In the genomic region with DNA sequence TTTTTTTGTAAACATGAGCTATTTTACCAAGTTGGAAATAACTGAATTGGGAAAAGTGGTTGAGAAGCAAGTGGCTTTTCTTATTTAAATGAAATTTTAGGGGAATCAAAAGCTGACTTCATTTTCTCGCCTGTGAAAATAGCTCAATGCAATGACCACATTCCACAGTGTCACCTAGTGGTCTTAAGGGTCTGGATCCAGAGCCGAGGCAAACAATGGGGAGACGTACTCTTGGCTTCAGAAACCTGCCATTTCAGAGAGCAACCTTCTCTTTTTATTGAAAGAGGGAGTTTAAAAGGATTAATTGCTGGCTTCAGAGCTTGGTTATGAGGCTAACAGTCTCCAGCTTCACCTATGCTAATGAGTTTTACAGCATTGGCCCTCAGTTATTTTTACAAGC, we compare ENCODE assay signal across 3 cellular contexts.
TF ChIP-seq lines count a peak whose summit lies in the region.

No MANE protein-coding gene starts in this region.

TF ChIP-seq in SK-N-SH, 30 proteins besides CTCF, POLR2A, EP300 and RAD21:
- TF ChIP-seq EZH2phosphoT487 (IDR thresholded peaks at IDR 0.05; ENCODE audit: borderline replicate concordance, low read depth) = no peak
- TF ChIP-seq POLR2AphosphoS5 (IDR thresholded peaks at IDR 0.05; ENCODE audit: low read depth, low read length) = no peak
- TF ChIP-seq, protein P1, sequence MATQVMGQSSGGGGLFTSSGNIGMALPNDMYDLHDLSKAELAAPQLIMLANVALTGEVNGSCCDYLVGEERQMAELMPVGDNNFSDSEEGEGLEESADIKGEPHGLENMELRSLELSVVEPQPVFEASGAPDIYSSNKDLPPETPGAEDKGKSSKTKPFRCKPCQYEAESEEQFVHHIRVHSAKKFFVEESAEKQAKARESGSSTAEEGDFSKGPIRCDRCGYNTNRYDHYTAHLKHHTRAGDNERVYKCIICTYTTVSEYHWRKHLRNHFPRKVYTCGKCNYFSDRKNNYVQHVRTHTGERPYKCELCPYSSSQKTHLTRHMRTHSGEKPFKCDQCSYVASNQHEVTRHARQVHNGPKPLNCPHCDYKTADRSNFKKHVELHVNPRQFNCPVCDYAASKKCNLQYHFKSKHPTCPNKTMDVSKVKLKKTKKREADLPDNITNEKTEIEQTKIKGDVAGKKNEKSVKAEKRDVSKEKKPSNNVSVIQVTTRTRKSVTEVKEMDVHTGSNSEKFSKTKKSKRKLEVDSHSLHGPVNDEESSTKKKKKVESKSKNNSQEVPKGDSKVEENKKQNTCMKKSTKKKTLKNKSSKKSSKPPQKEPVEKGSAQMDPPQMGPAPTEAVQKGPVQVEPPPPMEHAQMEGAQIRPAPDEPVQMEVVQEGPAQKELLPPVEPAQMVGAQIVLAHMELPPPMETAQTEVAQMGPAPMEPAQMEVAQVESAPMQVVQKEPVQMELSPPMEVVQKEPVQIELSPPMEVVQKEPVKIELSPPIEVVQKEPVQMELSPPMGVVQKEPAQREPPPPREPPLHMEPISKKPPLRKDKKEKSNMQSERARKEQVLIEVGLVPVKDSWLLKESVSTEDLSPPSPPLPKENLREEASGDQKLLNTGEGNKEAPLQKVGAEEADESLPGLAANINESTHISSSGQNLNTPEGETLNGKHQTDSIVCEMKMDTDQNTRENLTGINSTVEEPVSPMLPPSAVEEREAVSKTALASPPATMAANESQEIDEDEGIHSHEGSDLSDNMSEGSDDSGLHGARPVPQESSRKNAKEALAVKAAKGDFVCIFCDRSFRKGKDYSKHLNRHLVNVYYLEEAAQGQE (IDR thresholded peaks at IDR 0.05; ENCODE audit: low read depth, low read length) = no peak
- TF ChIP-seq MXI1 (IDR thresholded peaks at IDR 0.05; ENCODE audit: low read depth, low read length) = no peak
- TF ChIP-seq TAF1 (IDR thresholded peaks at IDR 0.05; ENCODE audit: borderline replicate concordance, low read depth, low read length) = no peak
- TF ChIP-seq TCF12 (IDR thresholded peaks at IDR 0.05) = no peak
- no peak for TF ChIP-seq RFX5 (IDR thresholded peaks at IDR 0.05; ENCODE audit: low read length)
- TF ChIP-seq, protein P2, sequence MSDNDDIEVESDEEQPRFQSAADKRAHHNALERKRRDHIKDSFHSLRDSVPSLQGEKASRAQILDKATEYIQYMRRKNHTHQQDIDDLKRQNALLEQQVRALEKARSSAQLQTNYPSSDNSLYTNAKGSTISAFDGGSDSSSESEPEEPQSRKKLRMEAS (IDR thresholded peaks at IDR 0.05; ENCODE audit: low read depth) = no peak
- no peak for TF ChIP-seq GATA2 (CRISPR knock-in tag; IDR thresholded peaks at IDR 0.05)
- TF ChIP-seq NRF1 (IDR thresholded peaks at IDR 0.05; ENCODE audit: low read depth, low read length) = no peak

TF ChIP-seq in SK-N-SH treated with all-trans-retinoic acid at 6 μM for 48 hours, 23 proteins besides CTCF, POLR2A, EP300 and RAD21:
- no peak for TF ChIP-seq SNAI2 (CRISPR knock-in tag; IDR thresholded peaks at IDR 0.05)
- TF ChIP-seq BACH2 (CRISPR knock-in tag; IDR thresholded peaks at IDR 0.05; ENCODE audit: borderline replicate concordance) = no peak
- TF ChIP-seq TCF4 (CRISPR knock-in tag; IDR thresholded peaks at IDR 0.05; ENCODE audit: borderline replicate concordance) = no peak
- TF ChIP-seq TOX (CRISPR knock-in tag; IDR thresholded peaks at IDR 0.05; ENCODE audit: borderline replicate concordance) = no peak
- TF ChIP-seq ESRRG (CRISPR knock-in tag; IDR thresholded peaks at IDR 0.05) = no peak
- no peak for TF ChIP-seq ZNF70 (CRISPR knock-in tag; IDR thresholded peaks at IDR 0.05)
- TF ChIP-seq, protein P3, sequence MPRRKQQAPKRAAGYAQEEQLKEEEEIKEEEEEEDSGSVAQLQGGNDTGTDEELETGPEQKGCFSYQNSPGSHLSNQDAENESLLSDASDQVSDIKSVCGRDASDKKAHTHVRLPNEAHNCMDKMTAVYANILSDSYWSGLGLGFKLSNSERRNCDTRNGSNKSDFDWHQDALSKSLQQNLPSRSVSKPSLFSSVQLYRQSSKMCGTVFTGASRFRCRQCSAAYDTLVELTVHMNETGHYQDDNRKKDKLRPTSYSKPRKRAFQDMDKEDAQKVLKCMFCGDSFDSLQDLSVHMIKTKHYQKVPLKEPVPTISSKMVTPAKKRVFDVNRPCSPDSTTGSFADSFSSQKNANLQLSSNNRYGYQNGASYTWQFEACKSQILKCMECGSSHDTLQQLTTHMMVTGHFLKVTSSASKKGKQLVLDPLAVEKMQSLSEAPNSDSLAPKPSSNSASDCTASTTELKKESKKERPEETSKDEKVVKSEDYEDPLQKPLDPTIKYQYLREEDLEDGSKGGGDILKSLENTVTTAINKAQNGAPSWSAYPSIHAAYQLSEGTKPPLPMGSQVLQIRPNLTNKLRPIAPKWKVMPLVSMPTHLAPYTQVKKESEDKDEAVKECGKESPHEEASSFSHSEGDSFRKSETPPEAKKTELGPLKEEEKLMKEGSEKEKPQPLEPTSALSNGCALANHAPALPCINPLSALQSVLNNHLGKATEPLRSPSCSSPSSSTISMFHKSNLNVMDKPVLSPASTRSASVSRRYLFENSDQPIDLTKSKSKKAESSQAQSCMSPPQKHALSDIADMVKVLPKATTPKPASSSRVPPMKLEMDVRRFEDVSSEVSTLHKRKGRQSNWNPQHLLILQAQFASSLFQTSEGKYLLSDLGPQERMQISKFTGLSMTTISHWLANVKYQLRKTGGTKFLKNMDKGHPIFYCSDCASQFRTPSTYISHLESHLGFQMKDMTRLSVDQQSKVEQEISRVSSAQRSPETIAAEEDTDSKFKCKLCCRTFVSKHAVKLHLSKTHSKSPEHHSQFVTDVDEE (CRISPR knock-in tag; IDR thresholded peaks at IDR 0.05) = no peak
- TF ChIP-seq ARNTL (CRISPR knock-in tag; IDR thresholded peaks at IDR 0.05; ENCODE audit: borderline replicate concordance, low read depth) = no peak
- TF ChIP-seq ZNF565 (CRISPR knock-in tag; conservative IDR thresholded peaks at IDR 0.05; ENCODE audit: low read depth) = no peak
- TF ChIP-seq, protein P4, sequence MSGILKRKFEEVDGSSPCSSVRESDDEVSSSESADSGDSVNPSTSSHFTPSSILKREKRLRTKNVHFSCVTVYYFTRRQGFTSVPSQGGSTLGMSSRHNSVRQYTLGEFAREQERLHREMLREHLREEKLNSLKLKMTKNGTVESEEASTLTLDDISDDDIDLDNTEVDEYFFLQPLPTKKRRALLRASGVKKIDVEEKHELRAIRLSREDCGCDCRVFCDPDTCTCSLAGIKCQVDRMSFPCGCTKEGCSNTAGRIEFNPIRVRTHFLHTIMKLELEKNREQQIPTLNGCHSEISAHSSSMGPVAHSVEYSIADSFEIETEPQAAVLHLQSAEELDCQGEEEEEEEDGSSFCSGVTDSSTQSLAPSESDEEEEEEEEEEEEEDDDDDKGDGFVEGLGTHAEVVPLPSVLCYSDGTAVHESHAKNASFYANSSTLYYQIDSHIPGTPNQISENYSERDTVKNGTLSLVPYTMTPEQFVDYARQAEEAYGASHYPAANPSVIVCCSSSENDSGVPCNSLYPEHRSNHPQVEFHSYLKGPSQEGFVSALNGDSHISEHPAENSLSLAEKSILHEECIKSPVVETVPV (CRISPR knock-in tag; IDR thresholded peaks at IDR 0.05) = no peak
- TF ChIP-seq ZFP30 (CRISPR knock-in tag; IDR thresholded peaks at IDR 0.05) = no peak
- TF ChIP-seq PPARA (CRISPR knock-in tag; IDR thresholded peaks at IDR 0.05; ENCODE audit: borderline replicate concordance) = no peak
- no peak for TF ChIP-seq ZNF8 (CRISPR knock-in tag; IDR thresholded peaks at IDR 0.05)
- TF ChIP-seq GLIS3 (CRISPR knock-in tag; IDR thresholded peaks at IDR 0.05) = no peak
- no peak for TF ChIP-seq CSDC2 (CRISPR knock-in tag; IDR thresholded peaks at IDR 0.05)
- no peak for TF ChIP-seq ZFP3 (CRISPR knock-in tag; IDR thresholded peaks at IDR 0.05)
- TF ChIP-seq OSR1 (CRISPR knock-in tag; IDR thresholded peaks at IDR 0.05) = no peak

TF ChIP-seq in endothelial cell of umbilical vein, 7 proteins besides CTCF, POLR2A, EP300 and RAD21:
- TF ChIP-seq GATA2 (IDR thresholded peaks at IDR 0.05; ENCODE audit: insufficient read depth, insufficient read length, low read depth, low read length) = no peak
- no peak for TF ChIP-seq JUN (IDR thresholded peaks at IDR 0.05; ENCODE audit: borderline replicate concordance, insufficient read depth, insufficient read length, low read depth)
- TF ChIP-seq, protein P2 (IDR thresholded peaks at IDR 0.05; ENCODE audit: insufficient read depth, insufficient read length) = no peak
- no peak for TF ChIP-seq POLR2AphosphoS5 (IDR thresholded peaks at IDR 0.05; ENCODE audit: insufficient read depth, low read depth, low read length)
- TF ChIP-seq MYC (IDR thresholded peaks at IDR 0.05; ENCODE audit: low read depth, low read length) = no peak
- TF ChIP-seq EZH2 (IDR thresholded peaks at IDR 0.05; ENCODE audit: borderline replicate concordance, low read depth, low read length, severe bottlenecking) = no peak
- TF ChIP-seq FOS (IDR thresholded peaks at IDR 0.05; ENCODE audit: borderline replicate concordance, insufficient read depth, low read length) = no peak
